Comparison of ENCODE assay signal across 14 cellular contexts in the genomic region with DNA sequence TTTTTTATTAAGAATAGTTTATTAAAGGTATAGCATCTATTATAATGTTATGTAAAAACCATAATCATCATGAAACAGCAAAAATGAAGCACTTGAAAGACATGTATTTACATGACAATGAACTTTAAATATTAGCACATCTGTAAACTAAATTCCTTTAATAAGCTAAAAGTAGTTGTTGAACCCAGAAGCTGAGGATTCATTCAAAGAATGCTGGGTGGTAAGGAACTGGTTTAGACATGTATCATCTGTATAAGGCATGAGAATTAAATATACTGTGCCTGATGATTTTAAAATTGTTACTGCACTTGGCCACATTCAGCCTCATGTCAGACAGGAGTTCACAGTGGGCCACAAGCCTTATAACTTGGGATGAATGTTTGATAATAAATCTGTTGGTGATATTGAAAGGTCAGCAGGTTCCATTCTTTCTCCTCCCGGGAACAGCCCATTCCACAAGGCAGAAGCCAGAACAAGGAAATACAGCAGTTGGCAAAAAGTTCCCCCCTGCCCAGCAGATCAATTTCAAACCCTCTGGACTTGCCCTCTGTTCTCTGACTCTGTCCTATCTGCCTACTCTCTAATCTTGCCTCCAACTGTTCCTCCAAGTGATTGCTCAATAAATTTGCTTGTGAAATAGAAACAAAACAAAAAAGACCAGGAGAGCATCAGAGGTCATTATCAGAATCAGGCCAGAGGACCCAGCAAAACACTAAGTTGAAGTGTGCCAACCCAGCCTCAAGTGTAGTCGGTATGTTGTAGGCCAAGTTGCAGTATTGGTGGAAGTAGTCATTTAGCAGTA. TPM values are rescaled to one million over a fixed set of nuclear protein-coding genes. Genes with fewer than 3 reads are reported as not detected.
DNase-seq lines count a peak whose midpoint lies in the region; FAIRE-seq lines count a peak whose summit lies in the region.
"Had no signal": no experiment of that assay in that cellular context is flagged by ENCODE, and none has a peak within 500 bp of the region (broad histone marks: within the 10 kb centered on the region; RNA-seq: fewer than 3 reads in every experiment).

No MANE protein-coding gene starts in this region.

- in situ Hi-C loops in HAP-1 (cut with MboI; ENCODE audit: low sequenced_read_pairs): no loop called here

- H3K4me3 ChIP-seq in Karpas-422 (ENCODE audit: low read length): no peak overlapping the region
- H3K4me3 ChIP-seq in esophagus (ENCODE audit: low read depth in 1 of 2, low read length in 2 of 2): no peak overlapping the region
- no peak overlapping the region for H3K4me3 ChIP-seq in mucosa of rectum (ENCODE audit: low read length in 2 of 2)
- no peak overlapping the region for H3K4me3 ChIP-seq in HAP-1

- H3K27ac ChIP-seq in Karpas-422 (ENCODE audit: low read length) (peak overlapping the region; percentile 32; the same call in 1 of the 2 replicates), esophagus (ENCODE audit: low read depth in 2 of 2, low read length in 1 of 2) (peak overlapping the region; percentile 43 to 58), mucosa of rectum (ENCODE audit: low read depth in 2 of 2, low read length in 2 of 2) (peak overlapping the region; percentile 0 to 14)
- H3K27ac ChIP-seq: WERI-Rb-1 had no signal

- H3K4me2 ChIP-seq in Karpas-422 (ENCODE audit: low read depth, low read length, poor library complexity, severe bottlenecking): peak overlapping the region; percentile 27

- no peaks in the 10 kb centered on the region for H3K36me3 ChIP-seq in Karpas-422 (ENCODE audit: insufficient read depth, low read length)
- H3K36me3 ChIP-seq in esophagus (ENCODE audit: control insufficient read depth in 2 of 2, insufficient read depth in 2 of 2, low read length in 1 of 2): no peaks in the 10 kb centered on the region
- H3K36me3 ChIP-seq in mucosa of rectum (ENCODE audit: control insufficient read depth in 2 of 2, insufficient read depth in 2 of 2, low read length in 2 of 2): no peaks in the 10 kb centered on the region
- no peaks in the 10 kb centered on the region for H3K36me3 ChIP-seq in HAP-1 (replicated peaks)
- H3K36me3 ChIP-seq: WERI-Rb-1 had no signal

- H2AFZ ChIP-seq in Karpas-422 (ENCODE audit: low read length): no peak overlapping the region

- H3K9me3 ChIP-seq in Karpas-422 (ENCODE audit: low read length) (no peaks in the 10 kb centered on the region), esophagus (ENCODE audit: control insufficient read depth in 2 of 2, insufficient read depth in 1 of 2, low read depth in 1 of 2, low read length in 1 of 2) (no peaks in the 10 kb centered on the region), mucosa of rectum (ENCODE audit: control insufficient read depth in 2 of 2, low read length in 2 of 2) (no peaks in the 10 kb centered on the region), HAP-1 (no peaks in the 10 kb centered on the region)

- DNase-seq in Karpas-422: no peak
- DNase-seq in COR-L47 (lab: John Stamatoyannopoulos, UW): no peak
- no peak for DNase-seq in NCI-H1105 (lab: John Stamatoyannopoulos, UW)
- DNase-seq in HAP-1 (ENCODE audit: low spot score in 2 of 2): no peak
- DNase-seq in pons (ENCODE audit: low spot score): no peak
- DNase-seq: amygdala, hippocampal formation, NCI-H1436, PC-3, posterior cingulate gyrus, WERI-Rb-1 had no signal

- H3K9ac ChIP-seq in Karpas-422 (ENCODE audit: low read length): no peak overlapping the region
- H3K9ac ChIP-seq in mucosa of rectum (ENCODE audit: low read depth in 1 of 2, low read length in 2 of 2): no peak overlapping the region

- whole genome bisulfite sequencing in esophagus, 2 donors: 39 to 46% methylated on average over 2 of the region's 2 CpGs

- no peaks in the 10 kb centered on the region for H4K20me1 ChIP-seq in Karpas-422 (ENCODE audit: insufficient read depth, low read depth, low read length)

- H3K79me2 ChIP-seq in Karpas-422 (ENCODE audit: low read length): peaks cover 66% of the 10 kb centered on the region

- no peaks in the 10 kb centered on the region for H3K9me2 ChIP-seq in Karpas-422 (replicated peaks; ENCODE audit: insufficient read depth, low read length)

- FAIRE-seq in A204.1 (lab: Jason Lieb, UNC): peak; percentile 27

- H3K27me3 ChIP-seq in Karpas-422 (ENCODE audit: low read length): no peaks in the 10 kb centered on the region
- no peaks in the 10 kb centered on the region for H3K27me3 ChIP-seq in esophagus (ENCODE audit: control insufficient read depth in 1 of 2, insufficient read depth in 2 of 2, low read length in 2 of 2)
- no peaks in the 10 kb centered on the region for H3K27me3 ChIP-seq in mucosa of rectum (ENCODE audit: control insufficient read depth in 2 of 2, insufficient read depth in 2 of 2, low read length in 2 of 2)
- no peaks in the 10 kb centered on the region for H3K27me3 ChIP-seq in HAP-1 (ENCODE audit: low read depth)

- H3K4me1 ChIP-seq in Karpas-422 (ENCODE audit: low read length) (peaks cover 34% of the 10 kb centered on the region), esophagus (ENCODE audit: control insufficient read depth in 2 of 2, insufficient read depth in 2 of 2, low read length in 1 of 2) (peaks cover 3 to 4% of the 10 kb centered on the region in 2 donors), mucosa of rectum (ENCODE audit: control insufficient read depth in 2 of 2, insufficient read depth in 2 of 2, low read length in 2 of 2) (no peaks in the 10 kb centered on the region), HAP-1 (peaks cover 9% of the 10 kb centered on the region)

RNA-seq across cellular contexts. Expression of a gene that starts 49.8 kb away (rescaled TPM):
- 63.0 and 96.6 TPM in 2 replicates for total RNA-seq in Karpas-422 (2014; rRNA removed; shearing (Covaris generic); ENCODE audit: low replicate concordance)
- polyA plus RNA-seq in esophagus: 10 to 100 TPM; 46.7 to 59.5 TPM
